ENCODE assay signal across 8 cellular contexts in genomic region chr17:17303847-17304490, GRCh38. TPM values are rescaled to one million over a fixed set of nuclear protein-coding genes. Genes with fewer than 3 reads are reported as not detected.
DNase-seq lines count a peak whose midpoint lies in the region; ATAC-seq and TF ChIP-seq lines count a peak whose summit lies in the region.

No MANE protein-coding gene starts in this region.

- H3K27me3 Mint-ChIP-seq in chondrocyte (ENCODE audit: low read depth): no peaks in the 10 kb centered on the region
- no peaks in the 10 kb centered on the region for H3K27me3 Mint-ChIP-seq in natural killer cell treated with Interleukin-12 subunit alpha and Interleukin-12 subunit beta and Interleukin-15 and Interleukin-18, amount 100 ng/mL, for 72 hours

- peaks cover 18% of the 10 kb centered on the region for H3K4me1 Mint-ChIP-seq in chondrocyte (ENCODE audit: low read depth)
- peaks cover 28 to 33% of the 10 kb centered on the region in 2 donors for H3K4me1 Mint-ChIP-seq in natural killer cell treated with Interleukin-12 subunit alpha and Interleukin-12 subunit beta and Interleukin-15 and Interleukin-18, amount 100 ng/mL, for 72 hours (ENCODE audit: low read depth in 2 of 2)

- H3K9me3 Mint-ChIP-seq in chondrocyte (ENCODE audit: low read depth): no peaks in the 10 kb centered on the region
- no peaks in the 10 kb centered on the region for H3K9me3 Mint-ChIP-seq in natural killer cell treated with Interleukin-12 subunit alpha and Interleukin-12 subunit beta and Interleukin-15 and Interleukin-18, amount 100 ng/mL, for 72 hours

- no peak for ATAC-seq in natural killer cell treated with Interleukin-12 subunit alpha and Interleukin-12 subunit beta and Interleukin-15 and Interleukin-18, amount 100 ng/mL, for 72 hours
- no peak for ATAC-seq in omental fat pad (ENCODE audit: low FRiP score)

- no peaks in the 10 kb centered on the region for H3K36me3 Mint-ChIP-seq in chondrocyte (ENCODE audit: low read depth)
- H3K36me3 Mint-ChIP-seq in natural killer cell treated with Interleukin-12 subunit alpha and Interleukin-12 subunit beta and Interleukin-15 and Interleukin-18, amount 100 ng/mL, for 72 hours: no peaks in the 10 kb centered on the region

- no peaks in the 10 kb centered on the region for H3K36me3 ChIP-seq in BE2C

- no peak overlapping the region for H3K27ac Mint-ChIP-seq in chondrocyte (ENCODE audit: unreplicated experiment)
- peak overlapping the region; percentile 74 to 84 for H3K27ac Mint-ChIP-seq in natural killer cell treated with Interleukin-12 subunit alpha and Interleukin-12 subunit beta and Interleukin-15 and Interleukin-18, amount 100 ng/mL, for 72 hours

- H3K4me3 Mint-ChIP-seq in chondrocyte (ENCODE audit: unreplicated experiment): peak overlapping the region; percentile 82
- peak overlapping the region; percentile 79 for H3K4me3 Mint-ChIP-seq in natural killer cell treated with Interleukin-12 subunit alpha and Interleukin-12 subunit beta and Interleukin-15 and Interleukin-18, amount 100 ng/mL, for 72 hours

- TF ChIP-seq CTCF in BE2C (IDR thresholded peaks at IDR 0.05; ENCODE audit: low read depth, low read length): no peak
- no peak for TF ChIP-seq CTCF in chondrocyte (IDR thresholded peaks at IDR 0.05)
- TF ChIP-seq CTCF in omental fat pad (IDR thresholded peaks at IDR 0.05): no peak

- no peaks in the 10 kb centered on the region for H3K4me1 ChIP-seq in BE2C

- no peaks in the 10 kb centered on the region for H3K9me3 ChIP-seq in BE2C

- no peaks in the 10 kb centered on the region for H3K27me3 ChIP-seq in BE2C

- DNase-seq in BE2C: no peak
- DNase-seq in Jurkat, Clone E6-1 (ENCODE audit: low read depth, low spot score): no peak
- DNase-seq in chondrocyte (ENCODE audit: low spot score): peak; percentile 18
- DNase-seq in natural killer cell treated with Interleukin-12 subunit alpha and Interleukin-12 subunit beta and Interleukin-15 and Interleukin-18, amount 100 ng/mL, for 72 hours (ENCODE audit: low spot score): no peak
- no peak for DNase-seq in omental fat pad (ENCODE audit: low spot score)
- no peak for DNase-seq in NCI-H2171 treated with DMSO at 0.1 percent for 48 hours (lab: John Stamatoyannopoulos, UW)
- no peak for DNase-seq in NCI-H2227 (lab: John Stamatoyannopoulos, UW; ENCODE audit: unreplicated experiment)
- DNase-seq in activated effector memory CD4-positive, alpha-beta T cell treated with anti-CD3 and anti-CD28 coated beads, Interleukin-2, amount 50 U/mL, for 16 hours: no peak

- peak overlapping the region; percentile 55 for H3K4me3 ChIP-seq in BE2C (ENCODE audit: low read depth, low read length)
- peak overlapping the region; percentile 66 for H3K4me3 ChIP-seq in Jurkat, Clone E6-1 (ENCODE audit: low read length)

RNA-seq across cellular contexts. Expression of gene NT5M, which starts 0.8 kb away (rescaled TPM):
- polyA plus RNA-seq in BE2C (2012; ENCODE audit: insufficient read depth, insufficient read length, low read depth): 3.3 TPM
- 21.5 TPM for polyA plus RNA-seq in Jurkat, Clone E6-1 (2012; ENCODE audit: insufficient read depth, insufficient read length)
- total RNA-seq in chondrocyte (3.5 to 4.0 TPM (median 4.0 TPM) in 3 replicates), omental fat pad (1 to 10 TPM; 1.3 to 3.5 (median 2.3) TPM)
- 1 to 10 TPM; 2.0 to 4.5 TPM for total RNA-seq in natural killer cell treated with Interleukin-12 subunit alpha and Interleukin-12 subunit beta and Interleukin-15 and Interleukin-18, amount 100 ng/mL, for 72 hours

RNA-seq across cellular contexts. Expression of gene COPS3, which starts 22.9 kb away (rescaled TPM):
- polyA plus RNA-seq in BE2C (2012; ENCODE audit: insufficient read depth, insufficient read length, low read depth): 84.2 TPM
- 183 TPM for polyA plus RNA-seq in Jurkat, Clone E6-1 (2012; ENCODE audit: insufficient read depth, insufficient read length)
- total RNA-seq in chondrocyte (50.9 to 69.0 TPM (median 55.8 TPM) in 3 replicates), omental fat pad (10 to 100 TPM; 39.9 to 68.9 (median 49.5) TPM)
- 100 to 1,000 TPM in 1 of 2 donors, 10 to 100 TPM in 1; 85.4 to 130 TPM for total RNA-seq in natural killer cell treated with Interleukin-12 subunit alpha and Interleukin-12 subunit beta and Interleukin-15 and Interleukin-18, amount 100 ng/mL, for 72 hours
